In the genomic region with DNA sequence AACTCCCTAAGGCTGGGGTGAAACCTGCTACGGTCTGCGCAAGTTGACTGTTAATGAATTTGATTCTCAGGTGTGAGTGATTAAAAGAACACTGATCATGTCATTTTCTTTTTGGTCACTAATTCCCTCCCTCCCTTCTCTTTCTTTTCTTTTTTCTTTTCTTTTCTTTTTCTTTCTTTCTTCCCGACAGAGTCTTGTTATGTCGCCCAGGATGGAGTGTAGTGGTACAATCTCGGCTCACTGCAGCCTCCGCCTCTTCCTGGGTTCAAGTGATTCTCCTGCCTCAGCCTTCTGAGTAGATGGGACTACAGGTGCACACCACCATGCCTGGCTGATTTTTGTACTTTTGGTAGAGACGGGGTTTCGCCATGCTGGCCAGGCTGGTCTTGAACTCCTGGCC, we compare ENCODE assay signal across 9 cellular contexts. TPM values are rescaled to one million over a fixed set of nuclear protein-coding genes. Genes with fewer than 3 reads are reported as not detected.
DNase-seq lines count a peak whose midpoint lies in the region; ATAC-seq, FAIRE-seq and TF ChIP-seq lines count a peak whose summit lies in the region.
"Had no signal": no experiment of that assay in that cellular context is flagged by ENCODE, and none has a peak within 500 bp of the region (broad histone marks: within the 10 kb centered on the region; RNA-seq: fewer than 3 reads in every experiment).

No MANE protein-coding gene starts in this region.

- H3K36me3 Mint-ChIP-seq in CD8-positive, alpha-beta T cell = peaks cover 20% of the 10 kb centered on the region

- H3K9me3 ChIP-seq in CD8-positive, alpha-beta T cell (ENCODE audit: low read length) = no peaks in the 10 kb centered on the region
- H3K9me3 ChIP-seq in H1 (ENCODE audit: insufficient read depth in 2 of 2, low read depth in 1 of 2, low read length in 1 of 2) (no peaks in the 10 kb centered on the region), trophoblast cell (ENCODE audit: insufficient read depth, low read depth, low read length) (no peaks in the 10 kb centered on the region)

- no peak overlapping the region for H4K91ac ChIP-seq in H1 (replicated peaks; ENCODE audit: insufficient read length, low read length)
- H4K91ac ChIP-seq in trophoblast cell (ENCODE audit: low read depth, low read length) = no peak overlapping the region

- H3K4me1 ChIP-seq in CD8-positive, alpha-beta T cell (ENCODE audit: insufficient read depth, low read length) = peaks cover 79% of the 10 kb centered on the region
- H3K4me1 ChIP-seq in H1 (replicated peaks in 1 of 4; ENCODE audit: control insufficient read depth in 3 of 4, insufficient read depth in 4 of 4, low read length in 3 of 4) (peaks cover 0 to 11% (median 5%) of the 10 kb centered on the region in 4 experiments; a peak in 4 of 7 replicates), trophoblast cell (ENCODE audit: control insufficient read depth in 1 of 2, insufficient read depth in 2 of 2, low read length in 2 of 2) (peaks cover 0 to 5% of the 10 kb centered on the region in 2 experiments)

- no peak overlapping the region for H2BK20ac ChIP-seq in H1 (ENCODE audit: low read length)

- H4K20me1 ChIP-seq in H1 (replicated peaks in 1 of 2; ENCODE audit: control insufficient read depth in 1 of 2, insufficient read depth in 2 of 2, low read length in 2 of 2) = no peaks in the 10 kb centered on the region

- POLR2A ChIA-PET in CD8-positive, alpha-beta T cell (lab: Charles Lee) = interaction anchor here (0.9 to 1.9 kb wide), 4 partner anchors 9 to 23 kb away, joined by 3 to 10 read pairs (median 6); no protein-coding TSS in a partner anchor
- POLR2A ChIA-PET in RWPE1 (lab: Yijun Ruan, JAX; ENCODE audit: low non-redundant PET) = no interaction called here
- POLR2A ChIA-PET in H1 (lab: Charles Lee; ENCODE audit: partially characterized antibody) = no interaction called here

- 0 out of 2 replicates have a peak overlapping the region, but pooled peaks have one; percentile 35 for H2BK12ac ChIP-seq in H1 (ENCODE audit: low read depth, low read length)
- no peak overlapping the region for H2BK12ac ChIP-seq in trophoblast cell (ENCODE audit: low read length)

- no peaks in the 10 kb centered on the region for H3K27me3 ChIP-seq in CD8-positive, alpha-beta T cell (ENCODE audit: insufficient read depth, low read length)
- H3K27me3 ChIP-seq in H1 (replicated peaks in 1 of 4; ENCODE audit: control insufficient read depth in 3 of 4, extremely low read depth in 1 of 4, insufficient read depth in 3 of 4, low read length in 3 of 4) (no peaks in the 10 kb centered on the region), trophoblast cell (ENCODE audit: insufficient read depth, low read length) (no peaks in the 10 kb centered on the region)

- ATAC-seq in CD8-positive, alpha-beta T cell = no peak
- no peak for ATAC-seq in HG03571 (IDR thresholded peaks at IDR 0.05; ENCODE audit: unreplicated experiment)

- H3K9ac ChIP-seq in H1 (replicated peaks in 1 of 4; ENCODE audit: extremely low read depth in 1 of 4, low read depth in 3 of 4, low read length in 3 of 4) (no peak overlapping the region), trophoblast cell (ENCODE audit: low read length) (no peak overlapping the region)

- H3K9me3 Mint-ChIP-seq in CD8-positive, alpha-beta T cell = no peaks in the 10 kb centered on the region

- H3K4ac ChIP-seq in H1 (replicated peaks; ENCODE audit: insufficient read length, low read depth, low read length) (no peak overlapping the region), trophoblast cell (ENCODE audit: low read depth, low read length) (peak overlapping the region; percentile 85)

- no peak for FAIRE-seq in H1 (lab: Jason Lieb, UNC)

- no peak overlapping the region for H3K18ac ChIP-seq in H1 (ENCODE audit: extremely low read depth, low read length)
- no peak overlapping the region for H3K18ac ChIP-seq in trophoblast cell (ENCODE audit: low read length)

- CTCF ChIA-PET in CD8-positive, alpha-beta T cell (lab: Charles Lee) = interaction anchor here (1.3 to 2.2 kb wide), 3 partner anchors 28 to 48 kb away, joined by 3 to 12 read pairs (median 4); no protein-coding TSS in a partner anchor
- CTCF ChIA-PET in RWPE1 (lab: Yijun Ruan, JAX) = no interaction called here
- CTCF ChIA-PET in H1 (lab: Charles Lee; ENCODE audit: partially characterized antibody) = interaction anchor here (1.8 kb wide), 1 partner anchor 46 kb away, joined by 4 read pairs; no protein-coding TSS in a partner anchor

- H3K56ac ChIP-seq in H1 (replicated peaks; ENCODE audit: insufficient read length, low read depth, low read length) = no peak overlapping the region

- no peak overlapping the region for H2BK120ac ChIP-seq in H1 (replicated peaks; ENCODE audit: low read depth, low read length)
- H2BK120ac ChIP-seq in trophoblast cell (ENCODE audit: insufficient read depth, low read length, poor library complexity) = no peak overlapping the region

- no peaks in the 10 kb centered on the region for H3K23me2 ChIP-seq in H1 (ENCODE audit: low read depth, low read length)

- intact Hi-C loops in CD8-positive, alpha-beta T cell (cut with DNase I, micrococcal nuclease) = loop anchor here (1.0 to 10.0 kb wide), 6 partner anchors 12 to 1931 kb away; partner anchors contain the start of genes CARNMT1 (in 1 of the 2), NMRK1 (in 1 of the 2) and OSTF1 (in 1 of the 2)

- H3K79me2 ChIP-seq in H1 (ENCODE audit: control insufficient read depth in 1 of 2, insufficient read depth in 2 of 2, low read length in 2 of 2) (no peaks in the 10 kb centered on the region), trophoblast cell (ENCODE audit: control insufficient read depth, insufficient read depth, low read length, poor library complexity) (peaks cover 6% of the 10 kb centered on the region)

- H3K4me1 Mint-ChIP-seq in CD8-positive, alpha-beta T cell (ENCODE audit: low read depth) = peaks cover 79% of the 10 kb centered on the region

- H2AFZ ChIP-seq in H1 (ENCODE audit: low read length) (peak overlapping the region; percentile 61; the same call in 1 of the 2 replicates), trophoblast cell (ENCODE audit: insufficient read depth, low read length, poor library complexity) (no peak overlapping the region)

- no peak overlapping the region for H3K4me2 ChIP-seq in H1 (ENCODE audit: insufficient read depth in 1 of 2, low read depth in 2 of 2, low read length in 2 of 2)
- H3K4me2 ChIP-seq in trophoblast cell (ENCODE audit: low read length) = peak overlapping the region; percentile 70

- no peak overlapping the region for H3K23ac ChIP-seq in H1 (ENCODE audit: insufficient read length)
- no peak overlapping the region for H3K23ac ChIP-seq in trophoblast cell (ENCODE audit: low read length)

- peak overlapping the region; percentile 39 for H3K4me3 ChIP-seq in CD8-positive, alpha-beta T cell (ENCODE audit: low read depth, low read length)
- H3K4me3 ChIP-seq in H1 (ENCODE audit: extremely low read depth in 1 of 4, insufficient read depth in 2 of 4, low read depth in 3 of 4, low read length in 4 of 4) (no peak overlapping the region), trophoblast cell (ENCODE audit: low read depth, low read length) (no peak overlapping the region)

- TF ChIP-seq CTCF in CD8-positive, alpha-beta T cell (IDR thresholded peaks at IDR 0.05) = no peak
- no peak for TF ChIP-seq CTCF in RWPE1 (conservative IDR thresholded peaks at IDR 0.05; ENCODE audit: low read depth)
- TF ChIP-seq CTCF in H1 (IDR thresholded peaks at IDR 0.05; ENCODE audit: control extremely low read depth in 1 of 3, insufficient read depth in 1 of 3, low read depth in 1 of 3, low read length in 3 of 3) = no peak

- peak overlapping the region; percentile 63 for H3K27ac ChIP-seq in CD8-positive, alpha-beta T cell (ENCODE audit: low read depth, low read length)
- H3K27ac ChIP-seq in RWPE1 (peak overlapping the region; percentile 62), H1 (ENCODE audit: low read depth, low read length) (no peak overlapping the region), trophoblast cell (ENCODE audit: low read depth, low read length) (peak overlapping the region; percentile 29)

- H2AK5ac ChIP-seq in H1 (ENCODE audit: low read depth, low read length) (no peak overlapping the region), trophoblast cell (ENCODE audit: low read length) (no peak overlapping the region)

- TF ChIP-seq EP300 in H1 (IDR thresholded peaks at IDR 0.05; ENCODE audit: borderline replicate concordance in 1 of 2, low read depth in 2 of 2, low read length in 2 of 2) = no peak

- H2BK5ac ChIP-seq in H1 (ENCODE audit: low read depth, low read length) (no peak overlapping the region), trophoblast cell (ENCODE audit: low read depth, low read length, poor library complexity) (no peak overlapping the region)

- no peaks in the 10 kb centered on the region for H3K36me3 ChIP-seq in CD8-positive, alpha-beta T cell (ENCODE audit: insufficient read depth, low read length)
- no peaks in the 10 kb centered on the region for H3K36me3 ChIP-seq in H1 (ENCODE audit: control insufficient read depth in 2 of 4, insufficient read depth in 4 of 4, low read length in 3 of 4)
- peaks cover 7% of the 10 kb centered on the region in 2 experiments for H3K36me3 ChIP-seq in trophoblast cell (ENCODE audit: control insufficient read depth in 1 of 2, insufficient read depth in 2 of 2, low read length in 2 of 2)

- H3K4me3 Mint-ChIP-seq in CD8-positive, alpha-beta T cell = peak overlapping the region; percentile 89

- no peak overlapping the region for H2BK15ac ChIP-seq in H1 (ENCODE audit: low read length)

- H3K14ac ChIP-seq in H1 (ENCODE audit: insufficient read length) (no peak overlapping the region), trophoblast cell (ENCODE audit: low read length) (no peak overlapping the region)

- TF ChIP-seq POLR2A in H1 (IDR thresholded peaks at IDR 0.05; ENCODE audit: control extremely low read depth in 1 of 2, low read depth in 2 of 2, low read length in 2 of 2) = no peak

- peak in 1 of 7 experiments; percentile 16 for DNase-seq in CD8-positive, alpha-beta T cell
- DNase-seq in RWPE1 (ENCODE audit: low spot score) (no peak), H1 (ENCODE audit: low read depth in 1 of 2, low spot score in 2 of 2) (no peak), trophoblast cell (no peak), COLO829 (ENCODE audit: low spot score) (no peak), DMS79 (lab: John Stamatoyannopoulos, UW) (no peak), HuH-7.5 (ENCODE audit: low spot score) (no peak)
- DNase-seq: glutamatergic neuron had no signal

- H4K12ac ChIP-seq in trophoblast cell (ENCODE audit: low read depth, low read length) = no peak overlapping the region

- no peak for TF ChIP-seq RAD21 in H1 (IDR thresholded peaks at IDR 0.05 in 1 of 2, conservative IDR thresholded peaks at IDR 0.05 in 1 of 2; ENCODE audit: low read depth in 2 of 2, low read length in 2 of 2)

- no peak overlapping the region for H4K5ac ChIP-seq in H1 (ENCODE audit: insufficient read length, low read depth, low read length)

- H3K27me3 Mint-ChIP-seq in CD8-positive, alpha-beta T cell (ENCODE audit: low read depth) = no peaks in the 10 kb centered on the region

- H3K79me1 ChIP-seq in H1 (ENCODE audit: low read depth, low read length) (no peaks in the 10 kb centered on the region), trophoblast cell (ENCODE audit: low read length) (peaks cover 5% of the 10 kb centered on the region)

- H4K8ac ChIP-seq in H1 (ENCODE audit: extremely low read depth, insufficient read depth, low read length) = no peak overlapping the region
- H4K8ac ChIP-seq in trophoblast cell (ENCODE audit: low read depth, low read length) = no peak overlapping the region

- WGBS in H1 (ENCODE audit: extremely low coverage in 1 of 2, insufficient coverage in 1 of 2, insufficient read length in 1 of 2, insufficient replicate concordance in 2 of 2, low coverage in 1 of 2, low lambda C conversion rate in 2 of 2, missing lambda C conversion rate in 1 of 2), 2 experiments = 93% methylated on average over 8 of the region's 8 CpGs; no CpG with 5 or more reads in 1 of the 2 experiments
- no CpG with 5 or more reads among the region's 8 CpGs for WGBS in trophoblast cell (ENCODE audit: extremely low coverage, insufficient coverage, insufficient read length)

- peak overlapping the region; percentile 93 for H3K27ac Mint-ChIP-seq in CD8-positive, alpha-beta T cell

RNA-seq across cellular contexts. Expression of gene ANXA1, which starts 2.6 kb away (rescaled TPM):
- total RNA-seq in CD8-positive, alpha-beta T cell = 100 to 1,000 TPM; 163 to 167 TPM
- total RNA-seq in H1 (2021; fragmentation: NEBNext Ultra II Directional; extraction: Animal tissue kit (Norgen Biotek cat#: 25700)) = 5.7 and 6.7 TPM in 2 replicates
- 0.50 and 0.71 TPM in 2 replicates for polyA plus RNA-seq in H1 (2011; rRNA removed)
- polyA plus RNA-seq in H1 (2011; cell fraction: cytosol; rRNA removed) = 1.5 TPM
- polyA plus RNA-seq in H1 (2011; cell fraction: nucleus; rRNA removed) = 0.23 TPM
- 1.5 to 5.3 TPM (median 2.6 TPM) in 4 replicates for polyA plus RNA-seq in H1 (2012, experiment 1 of 2)
- 0.62 TPM for polyA plus RNA-seq in H1 (2012, experiment 2 of 2)
- polyA plus RNA-seq in H1 (2013, experiment 1 of 2) = 12.3 TPM
- polyA plus RNA-seq in H1 (2013, experiment 2 of 2) = 12.5 TPM
- 1.3 and 2.0 TPM in 2 replicates for polyA minus RNA-seq in H1 (2011; rRNA and poly(A)+ RNA removed)
- 3.4 TPM for polyA minus RNA-seq in H1 (2011; cell fraction: cytosol; rRNA and poly(A)+ RNA removed)
- 3.2 TPM for polyA minus RNA-seq in H1 (2011; cell fraction: nucleus; rRNA and poly(A)+ RNA removed)
- polyA plus RNA-seq in trophoblast cell (2013) = 1,785 and 1,843 TPM in 2 replicates

Comparison
In these comparisons a context has a peak if more than half of its experiments do, and no peak if none do; other contexts are left out.
1. RNA of gene ANXA1, which starts 2.6 kb away (total RNA-seq): 163 to 167 TPM in CD8-positive, alpha-beta T cell; 5.7 to 6.7 TPM in H1; every median in the first group is over 10 times any median in the second.